Comparison of ENCODE assay signal across 1 cellular context in genomic region chr12:132547207-132547740, GRCh38.
TF ChIP-seq lines count a peak whose summit lies in the region.

No MANE protein-coding gene starts in this region.

TF ChIP-seq in K562, 482 proteins besides CTCF, POLR2A, EP300 and RAD21 (continued from another document):
- TF ChIP-seq HMBOX1 (IDR thresholded peaks at IDR 0.05) (no peak), TSC22D4 (tag; IDR thresholded peaks at IDR 0.05) (no peak), STAT5B (CRISPR knock-in tag; IDR thresholded peaks at IDR 0.05) (no peak), PHTF2 (CRISPR knock-in tag; IDR thresholded peaks at IDR 0.05) (no peak), SPI1 (IDR thresholded peaks at IDR 0.05; ENCODE audit: borderline replicate concordance, low read depth, low read length) (no peak), POLR2G (IDR thresholded peaks at IDR 0.05; ENCODE audit: low read depth, low read length) (peak; percentile 36; the same call in 1 of the 2 replicates), MTA3 (IDR thresholded peaks at IDR 0.05; ENCODE audit: borderline replicate concordance) (no peak)
TF ChIP-seq in K562: peak in this region for 1.
